ENCODE assay signal across 15 cellular contexts in the genomic region with DNA sequence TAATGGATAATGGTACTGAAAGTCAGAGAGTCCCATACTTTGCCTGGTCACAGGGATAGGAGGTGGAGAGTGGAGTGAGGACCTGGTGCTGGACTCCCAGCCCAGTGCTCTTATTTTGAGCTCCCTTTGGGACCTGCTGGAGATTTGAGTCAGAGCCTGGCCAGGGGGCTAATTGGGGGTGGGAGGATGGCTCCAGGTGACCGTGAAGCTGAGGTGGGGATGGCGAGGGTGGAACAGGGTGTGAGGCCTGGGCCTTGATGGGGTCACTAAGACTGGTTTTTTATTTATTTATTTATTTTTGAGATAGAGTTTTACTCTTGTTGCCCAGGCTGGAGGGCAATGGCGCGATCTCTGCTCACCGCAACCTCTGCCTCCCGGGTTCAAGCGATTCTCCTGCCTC. TPM values are rescaled to one million over a fixed set of nuclear protein-coding genes. Genes with fewer than 3 reads are reported as not detected.
DNase-seq lines count a peak whose midpoint lies in the region; ATAC-seq and TF ChIP-seq lines count a peak whose summit lies in the region.
"Had no signal": no experiment of that assay in that cellular context is flagged by ENCODE, and none has a peak within 500 bp of the region (broad histone marks: within the 10 kb centered on the region; RNA-seq: fewer than 3 reads in every experiment).

No MANE protein-coding gene starts in this region.

- no peaks in the 10 kb centered on the region for H3K9me3 Mint-ChIP-seq in stimulated activated effector memory CD8-positive, alpha-beta T cell treated with anti-CD3 and anti-CD28 coated beads, Interleukin-12 subunit alpha, Interleukin-12 subunit beta, amount 100 ng/mL, for 72 hours
- H3K9me3 Mint-ChIP-seq: CD8-positive, alpha-beta memory T cell had no signal

- no peaks in the 10 kb centered on the region for H3K27me3 ChIP-seq in right atrium auricular region
- H3K27me3 ChIP-seq: BLaER1 had no signal

- peaks cover 22% of the 10 kb centered on the region for H3K4me1 Mint-ChIP-seq in stimulated activated effector memory CD8-positive, alpha-beta T cell treated with anti-CD3 and anti-CD28 coated beads, Interleukin-12 subunit alpha, Interleukin-12 subunit beta, amount 100 ng/mL, for 72 hours

- H3K4me3 ChIP-seq in right atrium auricular region, result no peak overlapping the region
- H3K4me3 ChIP-seq: BLaER1 had no signal

- H3K4me1 ChIP-seq in right atrium auricular region, result peaks cover 0 to 15% of the 10 kb centered on the region in 2 donors

- DNase-seq in right atrium auricular region (ENCODE audit: low spot score) (peak; percentile 49), left cardiac atrium (no peak), left lobe of liver (ENCODE audit: low spot score) (peak; percentile 22), NCI-H345 (lab: John Stamatoyannopoulos, UW) (no peak)
- peak in 1 of 2 donors; percentile 8 for DNase-seq in stimulated activated effector memory CD8-positive, alpha-beta T cell treated with anti-CD3 and anti-CD28 coated beads, Interleukin-12 subunit alpha, Interleukin-12 subunit beta, amount 100 ng/mL, for 72 hours (ENCODE audit: low spot score in 2 of 2)
- DNase-seq: 8988T; AML-193; CD8-positive, alpha-beta memory T cell; DMS53; GF-D8 had no signal

- H3K36me3 ChIP-seq in right atrium auricular region, result no peaks in the 10 kb centered on the region

- no peak overlapping the region for H3K4me3 Mint-ChIP-seq in stimulated activated effector memory CD8-positive, alpha-beta T cell treated with anti-CD3 and anti-CD28 coated beads, Interleukin-12 subunit alpha, Interleukin-12 subunit beta, amount 100 ng/mL, for 72 hours
- H3K4me3 Mint-ChIP-seq: CD8-positive, alpha-beta memory T cell had no signal

- peak overlapping the region; percentile 17 for H3K27ac Mint-ChIP-seq in stimulated activated effector memory CD8-positive, alpha-beta T cell treated with anti-CD3 and anti-CD28 coated beads, Interleukin-12 subunit alpha, Interleukin-12 subunit beta, amount 100 ng/mL, for 72 hours
- H3K27ac Mint-ChIP-seq: CD8-positive, alpha-beta memory T cell had no signal

- H3K9me3 ChIP-seq in right atrium auricular region, result no peaks in the 10 kb centered on the region
- H3K9me3 ChIP-seq: BLaER1 had no signal

- no peak for ATAC-seq in left cardiac atrium
- ATAC-seq in left lobe of liver, result no peak
- ATAC-seq in stimulated activated effector memory CD8-positive, alpha-beta T cell treated with anti-CD3 and anti-CD28 coated beads, Interleukin-12 subunit alpha, Interleukin-12 subunit beta, amount 100 ng/mL, for 72 hours, result no peak
- no peak for ATAC-seq in GM19324 (IDR thresholded peaks at IDR 0.05; ENCODE audit: low FRiP score, unreplicated experiment)
- ATAC-seq in HG03280 (IDR thresholded peaks at IDR 0.05; ENCODE audit: unreplicated experiment), result no peak
- ATAC-seq in HG03139 (IDR thresholded peaks at IDR 0.05; ENCODE audit: unreplicated experiment), result no peak

- intact Hi-C loops in left cardiac atrium (cut with DNase I), result no loop called here

- no peak overlapping the region for H3K27ac ChIP-seq in right atrium auricular region
- H3K27ac ChIP-seq: BLaER1 had no signal

- no peak for TF ChIP-seq CTCF in right atrium auricular region (IDR thresholded peaks at IDR 0.05)

- peaks cover 9% of the 10 kb centered on the region for H3K36me3 Mint-ChIP-seq in stimulated activated effector memory CD8-positive, alpha-beta T cell treated with anti-CD3 and anti-CD28 coated beads, Interleukin-12 subunit alpha, Interleukin-12 subunit beta, amount 100 ng/mL, for 72 hours

RNA-seq across cellular contexts. Expression of gene AMPD2, which starts 17.8 kb away (rescaled TPM):
- total RNA-seq in right atrium auricular region (10 to 100 TPM; 16.1 to 17.9 TPM), left cardiac atrium (10 to 100 TPM; 13.1 to 25.8 TPM), left lobe of liver (56.1 TPM)

RNA-seq across cellular contexts. Expression of gene GNAT2, which starts 18.0 kb away (rescaled TPM):
- total RNA-seq in right atrium auricular region (under 1 TPM in 1 of 2 donors, not detected in 1; 0.59 TPM), left cardiac atrium (not detected), left lobe of liver (0.25 TPM)
- total RNA-seq: H1 had no signal

RNA-seq across cellular contexts. Expression of gene GSTM4, which starts 18.5 kb away (rescaled TPM):
- total RNA-seq in right atrium auricular region (10 to 100 TPM; 24.6 to 52.6 TPM), left cardiac atrium (10 to 100 TPM; 27.5 to 32.5 TPM), left lobe of liver (25.4 TPM)

RNA-seq across cellular contexts. Expression of gene GSTM2, which starts 30.4 kb away (rescaled TPM):
- total RNA-seq in right atrium auricular region, result 10 to 100 TPM; 31.7 to 53.8 TPM
- total RNA-seq in left cardiac atrium, result 10 to 100 TPM; 36.7 to 44.4 TPM
- total RNA-seq in left lobe of liver, result 15.1 TPM

RNA-seq across cellular contexts. Expression of gene GSTM1, which starts 50.2 kb away (rescaled TPM):
- total RNA-seq in right atrium auricular region (10 to 100 TPM in 1 of 2 donors, not detected in 1; 21.6 TPM), left cardiac atrium (not detected), left lobe of liver (not detected)
- total RNA-seq: CD8-positive, alpha-beta memory T cell had no signal

Comparison
In these comparisons a context has a peak if more than half of its experiments do, and no peak if none do; other contexts are left out.
1. DNase-seq: peak in right atrium auricular region (single experiment) and left lobe of liver (single experiment); none in left cardiac atrium (single experiment) and NCI-H345 (single experiment).